ENCODE assay signal across 8 cellular contexts in genomic region chrX:10620121-10620699, GRCh38. TPM values are rescaled to one million over a fixed set of nuclear protein-coding genes. Genes with fewer than 3 reads are reported as not detected.
DNase-seq lines count a peak whose midpoint lies in the region; ATAC-seq and TF ChIP-seq lines count a peak whose summit lies in the region.

TSS of gene MID1 (minus strand) at chrX:10620585. CDS start at chrX:10567547, 53,038 bp downstream.

- H3K27me3 Mint-ChIP-seq in stimulated activated naive CD8-positive, alpha-beta T cell treated with anti-CD3 and anti-CD28 coated beads, Interleukin-15, amount 100 ng/mL, for 72 hours = peaks cover 41% of the 10 kb centered on the region

- no peak for TF ChIP-seq CTCF in Peyer's patch (IDR thresholded peaks at IDR 0.05)
- peak in 1 of 56 donors; percentile 16 for TF ChIP-seq CTCF in dorsolateral prefrontal cortex (IDR thresholded peaks at IDR 0.05 in 54 of 56, conservative IDR thresholded peaks at IDR 0.05 in 2 of 56; ENCODE audit: low read depth in 1 of 56, partially characterized antibody in 56 of 56)
- no peak for TF ChIP-seq CTCF in lower leg skin (IDR thresholded peaks at IDR 0.05)

- peaks cover 15% of the 10 kb centered on the region for H3K4me1 Mint-ChIP-seq in stimulated activated naive CD8-positive, alpha-beta T cell treated with anti-CD3 and anti-CD28 coated beads, Interleukin-15, amount 100 ng/mL, for 72 hours

- ATAC-seq in stimulated activated naive CD8-positive, alpha-beta T cell treated with anti-CD3 and anti-CD28 coated beads, Interleukin-15, amount 100 ng/mL, for 72 hours = peak; percentile 50

- no peaks in the 10 kb centered on the region for H3K9me3 ChIP-seq in Peyer's patch
- H3K9me3 ChIP-seq in effector memory CD4-positive, alpha-beta T cell (ENCODE audit: control insufficient read depth, low read length) = no peaks in the 10 kb centered on the region

- 0 to 28% methylated on average over 25 to 46 of the region's 46 CpGs for WGBS in lower leg skin, 2 donors

- TF ChIP-seq POLR2A in Peyer's patch (IDR thresholded peaks at IDR 0.05) (peak in 1 of 2 donors; percentile 47), lower leg skin (IDR thresholded peaks at IDR 0.05) (no peak)

- no peaks in the 10 kb centered on the region for H3K27me3 ChIP-seq in Peyer's patch
- peaks cover 0 to 97% (median 27%) of the 10 kb centered on the region in 45 donors for H3K27me3 ChIP-seq in dorsolateral prefrontal cortex
- no peaks in the 10 kb centered on the region for H3K27me3 ChIP-seq in effector memory CD4-positive, alpha-beta T cell (replicated peaks; ENCODE audit: control insufficient read depth, insufficient read depth, low read length, poor library complexity, severe bottlenecking)

- no peaks in the 10 kb centered on the region for H3K9me3 Mint-ChIP-seq in stimulated activated naive CD8-positive, alpha-beta T cell treated with anti-CD3 and anti-CD28 coated beads, Interleukin-15, amount 100 ng/mL, for 72 hours

- H3K4me3 Mint-ChIP-seq in stimulated activated naive CD8-positive, alpha-beta T cell treated with anti-CD3 and anti-CD28 coated beads, Interleukin-15, amount 100 ng/mL, for 72 hours = peak within 1 kb of the TSS; percentile 60 to 77

- peak; percentile 75 for DNase-seq in D341Med (ENCODE audit: low spot score)
- peak; percentile 71 for DNase-seq in HK-2 (ENCODE audit: unreplicated experiment)
- DNase-seq in Peyer's patch = peak; percentile 23 to 74 (median 63)
- DNase-seq in dorsolateral prefrontal cortex = peak in 8 of 10 donors; percentile 36 to 64 (median 55)
- DNase-seq in lower leg skin (ENCODE audit: low spot score in 2 of 2) = peak; percentile 40 to 92
- DNase-seq in stimulated activated naive CD8-positive, alpha-beta T cell treated with anti-CD3 and anti-CD28 coated beads, Interleukin-15, amount 100 ng/mL, for 72 hours = peak in 1 of 2 donors; percentile 1
- DNase-seq in effector memory CD4-positive, alpha-beta T cell = no peak
- DNase-seq in stimulated activated CD4-positive, alpha-beta T cell treated with anti-CD3 and anti-CD28 coated beads, Interleukin-4, amount 100 ng/mL, for 4 hours = no peak

- intact Hi-C loops in dorsolateral prefrontal cortex (cut with DNase I) (no loop called here), lower leg skin (cut with DNase I; ENCODE audit: low total_unique reads) (no loop called here)

- H3K36me3 ChIP-seq in Peyer's patch = no peaks in the 10 kb centered on the region
- no peaks in the 10 kb centered on the region for H3K36me3 ChIP-seq in effector memory CD4-positive, alpha-beta T cell (ENCODE audit: control insufficient read depth, insufficient read depth, low read length)

- no peaks in the 10 kb centered on the region for H3K4me1 ChIP-seq in Peyer's patch
- H3K4me1 ChIP-seq in effector memory CD4-positive, alpha-beta T cell (ENCODE audit: control insufficient read depth, insufficient read depth, low read length, poor library complexity, severe bottlenecking) = no peaks in the 10 kb centered on the region

- H3K27ac ChIP-seq in Peyer's patch (peak within 1 kb of the TSS; percentile 49 to 80 (median 62)), dorsolateral prefrontal cortex (peak within 1 kb of the TSS in 19 of 59 donors; percentile 0 to 64 (median 37))
- no peak within 1 kb of the TSS for H3K27ac ChIP-seq in effector memory CD4-positive, alpha-beta T cell (ENCODE audit: insufficient read depth, low read length, poor library complexity, severe bottlenecking)

- H3K27ac Mint-ChIP-seq in stimulated activated naive CD8-positive, alpha-beta T cell treated with anti-CD3 and anti-CD28 coated beads, Interleukin-15, amount 100 ng/mL, for 72 hours = no peak within 1 kb of the TSS

- peak within 1 kb of the TSS; percentile 36 to 71 (median 50) for H3K4me3 ChIP-seq in Peyer's patch
- H3K4me3 ChIP-seq in dorsolateral prefrontal cortex = peak within 1 kb of the TSS; percentile 23 to 74 (median 58)
- H3K4me3 ChIP-seq in lower leg skin (ENCODE audit: low read depth, poor library complexity, severe bottlenecking) = peak within 1 kb of the TSS; percentile 42
- no peak within 1 kb of the TSS for H3K4me3 ChIP-seq in effector memory CD4-positive, alpha-beta T cell (ENCODE audit: insufficient read depth, low read depth, low read length, poor library complexity, severe bottlenecking)

RNA-seq across cellular contexts. Expression of gene MID1, which starts in this region (rescaled TPM):
- total RNA-seq in Peyer's patch (10 to 100 TPM; 19.6 to 40.4 (median 29.9) TPM), dorsolateral prefrontal cortex (10 to 100 TPM in 102 of 120 experiments, 1 to 10 TPM in 18; 7.4 to 35.3 (median 13.3) TPM), lower leg skin (1 to 10 TPM; 2.7 to 7.2 (median 3.9) TPM)

Comparison
In these comparisons a context has a peak if more than half of its experiments do, and no peak if none do; other contexts are left out.
1. DNase-seq: peak in D341Med (single experiment), HK-2 (single experiment), Peyer's patch (3 of 3), dorsolateral prefrontal cortex (8 of 10) and lower leg skin (2 of 2); none in effector memory CD4-positive, alpha-beta T cell (0 of 3) and stimulated activated CD4-positive, alpha-beta T cell treated with anti-CD3 and anti-CD28 coated beads, Interleukin-4, amount 100 ng/mL, for 4 hours (0 of 2).